In the genomic region with DNA sequence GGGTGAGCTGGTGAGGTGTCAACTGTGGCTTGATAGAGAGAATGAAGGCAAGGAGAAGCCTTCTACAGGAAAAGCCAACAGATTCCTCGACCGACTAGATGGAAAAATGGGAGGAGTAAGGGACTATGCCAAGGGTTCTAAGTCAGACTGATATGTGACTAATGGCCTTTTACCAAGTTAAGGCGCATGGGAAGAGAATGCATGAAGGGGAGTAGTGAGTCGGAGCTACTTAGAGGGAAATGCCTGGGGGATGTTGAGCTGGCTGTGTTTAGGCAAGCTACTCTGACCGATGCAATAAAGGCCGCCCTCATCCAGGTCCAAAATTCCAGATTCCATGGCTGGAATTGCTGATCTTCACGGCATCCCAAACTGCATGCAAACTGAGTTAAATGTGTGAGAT, we compare ENCODE assay signal across 1 cellular context.
TF ChIP-seq lines count a peak whose summit lies in the region.

No MANE protein-coding gene starts in this region.

TF ChIP-seq in GM23338, 12 proteins besides CTCF, POLR2A, EP300 and RAD21 (continued from another document):
- no peak for TF ChIP-seq REST (IDR thresholded peaks at IDR 0.05; ENCODE audit: unreplicated experiment)
- TF ChIP-seq POLR2AphosphoS5 (IDR thresholded peaks at IDR 0.05; ENCODE audit: low read depth), result no peak
- TF ChIP-seq EZH2 (IDR thresholded peaks at IDR 0.05; ENCODE audit: low read depth, unreplicated experiment), result no peak
- TF ChIP-seq CREB1 (CRISPR knock-in tag; IDR thresholded peaks at IDR 0.05; ENCODE audit: low read depth), result no peak
- no peak for TF ChIP-seq JUNB (IDR thresholded peaks at IDR 0.05; ENCODE audit: unreplicated experiment)
- no peak for TF ChIP-seq ZNF114 (CRISPR knock-in tag; IDR thresholded peaks at IDR 0.05)
- TF ChIP-seq ETS1 (IDR thresholded peaks at IDR 0.05), result no peak
- no peak for TF ChIP-seq NANOG (IDR thresholded peaks at IDR 0.05; ENCODE audit: borderline replicate concordance)
TF ChIP-seq in GM23338: peak in this region for 0.
